Comparison of ENCODE assay signal across 8 cellular contexts in genomic region chr17:7885357-7886226, GRCh38. TPM values are rescaled to one million over a fixed set of nuclear protein-coding genes. Genes with fewer than 3 reads are reported as not detected.
DNase-seq lines count a peak whose midpoint lies in the region; ATAC-seq lines count a peak whose summit lies in the region.

No MANE protein-coding gene starts in this region.

- ATAC-seq in GM18520 (IDR thresholded peaks at IDR 0.05; ENCODE audit: unreplicated experiment), result no peak

- DNase-seq in NCI-H1694 treated with DMSO at 0.1 percent for 48 hours (lab: John Stamatoyannopoulos, UW), result peak; percentile 46
- DNase-seq in NCI-H1694 (lab: John Stamatoyannopoulos, UW), result no peak
- DNase-seq in M059J (ENCODE audit: low read depth), result peak; percentile 82
- DNase-seq in UCSD-AML1 (lab: John Stamatoyannopoulos, UW; ENCODE audit: unreplicated experiment), result peak; percentile 72
- DNase-seq in cerebellum (ENCODE audit: low spot score), result peak; percentile 41
- peak; percentile 94 for DNase-seq in left kidney (ENCODE audit: low read depth, low spot score)
- peak; percentile 8 for DNase-seq in stimulated activated CD8-positive, alpha-beta memory T cell treated with anti-CD3 and anti-CD28 coated beads, Interleukin-12 subunit alpha, Interleukin-12 subunit beta, amount 100 ng/mL, for 1 hour (ENCODE audit: low read depth)

RNA-seq across cellular contexts. Expression of gene CHD3, which starts 3.0 kb away (rescaled TPM):
- 15.6 and 31.3 TPM in 2 replicates for total RNA-seq in M059J (2014; rRNA removed; shearing (Covaris generic))
- 121 TPM for total RNA-seq in cerebellum

RNA-seq across cellular contexts. Expression of gene CYB5D1, which starts 27.8 kb away (rescaled TPM):
- total RNA-seq in M059J (2014; rRNA removed; shearing (Covaris generic)), result 6.6 and 14.2 TPM in 2 replicates
- total RNA-seq in cerebellum, result 15.3 TPM

RNA-seq across cellular contexts. Expression of gene NAA38, which starts 28.2 kb away (rescaled TPM):
- total RNA-seq in M059J (2014; rRNA removed; shearing (Covaris generic)), result 49.4 and 68.2 TPM in 2 replicates
- 28.6 TPM for total RNA-seq in cerebellum

RNA-seq across cellular contexts. Expression of gene RNF227, which starts 30.5 kb away (rescaled TPM):
- 0.86 and 7.8 TPM in 2 replicates for total RNA-seq in M059J (2014; rRNA removed; shearing (Covaris generic))
- total RNA-seq in cerebellum, result 2.8 TPM

RNA-seq across cellular contexts. Expression of gene TMEM88, which starts 30.7 kb away (rescaled TPM):
- 0.49 TPM in 1 of 2 replicates, not detected in the other for total RNA-seq in M059J (2014; rRNA removed; shearing (Covaris generic))
- total RNA-seq in cerebellum, result 3.2 TPM
